Comparison of ENCODE assay signal across 19 cellular contexts in genomic region chr9:126591922-126592321, GRCh38.
"Had no signal": no experiment of that assay in that cellular context is flagged by ENCODE, and none has a peak within 500 bp of the region (broad histone marks: within the 10 kb centered on the region; RNA-seq: fewer than 3 reads in every experiment).

No MANE protein-coding gene starts in this region.

- H3K4me3 ChIP-seq: breast epithelium had no signal

- H3K4me1 ChIP-seq: breast epithelium had no signal

- H3K9me3 ChIP-seq: breast epithelium had no signal

- DNase-seq: activated CD4-positive, alpha-beta memory T cell treated with anti-CD3 and anti-CD28 coated beads for 36 hours; activated CD4-positive, alpha-beta T cell treated with anti-CD3 and anti-CD28 coated beads, Interleukin-2, amount 10 ng/mL, durations not matched to agents 7 days and 5 days; activated CD4-positive, CD25-positive, alpha-beta regulatory T cell; activated CD8-positive, alpha-beta memory T cell treated with anti-CD3 and anti-CD28 coated beads for 24 hours; activated gamma-delta T cell treated with Interleukin-2 at 50 U/mL for 16 hours; activated naive CD4-positive, alpha-beta T cell treated with anti-CD3 and anti-CD28 coated beads, Interleukin-2, amount 10 ng/mL, durations not matched to agents 7 days and 5 days; activated naive CD8-positive, alpha-beta T cell treated with anti-CD3 and anti-CD28 coated beads for 36 hours; activated T-cell treated with anti-CD3 and anti-CD28 coated beads, Interleukin-2, amount 50 U/mL, for 72 hours; aorta; caudate nucleus; Karpas-422; NCI-H1417; NCI-H2081; NCI-H510A treated with DMSO at 0.1 percent for 48 hours; NCI-H748 treated with DMSO at 0.1 percent for 48 hours; SIG-M5; T-helper 1 cell had no signal

- ATAC-seq: activated T-cell treated with anti-CD3 and anti-CD28 coated beads, Interleukin-2, amount 50 U/mL, for 72 hours had no signal

- H3K36me3 ChIP-seq: breast epithelium had no signal

- H3K27ac ChIP-seq: breast epithelium, VCaP had no signal
